Comparison of ENCODE assay signal across 15 cellular contexts in the genomic region with DNA sequence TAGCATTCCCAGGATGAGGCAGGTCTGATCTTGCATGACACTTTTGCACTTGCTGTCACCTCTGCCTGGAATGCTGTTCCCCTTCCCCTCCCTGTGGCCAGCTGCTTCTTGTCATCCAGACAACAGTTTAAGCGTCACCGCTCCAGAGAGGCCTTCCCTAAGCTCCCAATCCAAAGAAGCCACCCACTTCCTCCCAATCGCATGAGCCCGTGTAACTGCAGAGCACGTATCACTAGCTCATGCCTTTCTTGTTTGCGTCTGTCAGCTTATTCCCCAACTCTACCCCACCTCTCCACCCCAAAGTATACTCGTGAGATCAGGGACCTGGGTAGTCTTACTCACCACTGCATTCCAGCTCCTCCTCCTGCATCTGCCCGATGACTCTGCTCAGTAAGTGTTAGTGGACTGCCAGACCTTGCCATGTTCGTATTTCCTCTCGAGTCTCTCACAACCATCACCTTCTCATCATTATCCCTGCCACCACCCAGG.
DNase-seq lines count a peak whose midpoint lies in the region; ATAC-seq and TF ChIP-seq lines count a peak whose summit lies in the region.
"Had no signal": no experiment of that assay in that cellular context is flagged by ENCODE, and none has a peak within 500 bp of the region (broad histone marks: within the 10 kb centered on the region; RNA-seq: fewer than 3 reads in every experiment).

No MANE protein-coding gene starts in this region.

- no peaks in the 10 kb centered on the region for H3K9me3 ChIP-seq in cardiac muscle cell (ENCODE audit: low read depth)
- H3K9me3 ChIP-seq: A549, right lobe of liver had no signal

- H3K9me3 Mint-ChIP-seq in nephron: no peaks in the 10 kb centered on the region
- H3K9me3 Mint-ChIP-seq: brain had no signal

- H3K27ac ChIP-seq in cardiac muscle cell: peak overlapping the region; percentile 85
- H3K27ac ChIP-seq: A549, right lobe of liver had no signal

- peak overlapping the region in 1 of 3 experiments; percentile 20 for H3K4me3 Mint-ChIP-seq in nephron
- H3K4me3 Mint-ChIP-seq: activated CD4-positive, alpha-beta memory T cell treated with anti-CD3 and anti-CD28 coated beads, Interleukin-2, amount 10 ng/mL, durations not matched to agents 7 days and 5 days; activated T-helper 17 cell treated with anti-CD3 and anti-CD28 coated beads, Interleukin-2, amount 50 U/mL, for 72 hours; brain had no signal

- H3K36me3 Mint-ChIP-seq in nephron (ENCODE audit: low read depth): no peaks in the 10 kb centered on the region
- H3K36me3 Mint-ChIP-seq: brain had no signal

- H3K4me1 ChIP-seq in cardiac muscle cell (ENCODE audit: low read depth): peaks cover 21% of the 10 kb centered on the region
- H3K4me1 ChIP-seq: right lobe of liver had no signal

- CTCF ChIA-PET in AG04449 (lab: Yijun Ruan, JAX): interaction anchor here (0.7 kb wide), 1 partner anchor 20 kb away, joined by 3 read pairs; no protein-coding TSS in a partner anchor

- POLR2A ChIA-PET in AG04449 (lab: Yijun Ruan, JAX): interaction anchor here (1.3 kb wide), 1 partner anchor 10 kb away, joined by 5 read pairs; no protein-coding TSS in a partner anchor

- H3K27ac Mint-ChIP-seq in nephron: peak overlapping the region; percentile 22 to 55 (median 52)
- H3K27ac Mint-ChIP-seq: activated CD4-positive, alpha-beta memory T cell treated with anti-CD3 and anti-CD28 coated beads, Interleukin-2, amount 10 ng/mL, durations not matched to agents 7 days and 5 days; activated T-helper 17 cell treated with anti-CD3 and anti-CD28 coated beads, Interleukin-2, amount 50 U/mL, for 72 hours had no signal

- TF ChIP-seq CTCF in AG04449 (IDR thresholded peaks at IDR 0.05; ENCODE audit: insufficient read depth, low read length, missing control alignments): no peak
- no peak for TF ChIP-seq CTCF in cardiac muscle cell (IDR thresholded peaks at IDR 0.05; ENCODE audit: low read depth, low read length)
- no peak for TF ChIP-seq CTCF in nephron (IDR thresholded peaks at IDR 0.05; ENCODE audit: unreplicated experiment in 3 of 3)

- no peaks in the 10 kb centered on the region for H3K27me3 ChIP-seq in cardiac muscle cell
- H3K27me3 ChIP-seq: right lobe of liver had no signal

- H3K27me3 Mint-ChIP-seq in nephron (ENCODE audit: low read depth): no peaks in the 10 kb centered on the region
- H3K27me3 Mint-ChIP-seq: activated CD4-positive, alpha-beta memory T cell treated with anti-CD3 and anti-CD28 coated beads, Interleukin-2, amount 10 ng/mL, durations not matched to agents 7 days and 5 days; brain had no signal

- H3K4me1 Mint-ChIP-seq in nephron: peaks cover 30% of the 10 kb centered on the region
- H3K4me1 Mint-ChIP-seq: activated CD4-positive, alpha-beta memory T cell treated with anti-CD3 and anti-CD28 coated beads, Interleukin-2, amount 10 ng/mL, durations not matched to agents 7 days and 5 days; activated T-helper 17 cell treated with anti-CD3 and anti-CD28 coated beads, Interleukin-2, amount 50 U/mL, for 72 hours had no signal

- DNase-seq in AG04449 (ENCODE audit: low read depth, low spot score): peak; percentile 34
- DNase-seq in amniotic epithelial cell (ENCODE audit: low read depth): peak; percentile 77
- DNase-seq in cardiac muscle cell (ENCODE audit: low read depth in 1 of 2, low spot score in 1 of 2): peak; percentile 80 to 84
- no peak for DNase-seq in NK-92 (lab: John Stamatoyannopoulos, UW; ENCODE audit: unreplicated experiment)
- no peak for DNase-seq in activated CD4-positive, alpha-beta T cell treated with anti-CD3 and anti-CD28 coated beads for 1 hour
- no peak for DNase-seq in effector CD4-positive, alpha-beta T cell
- DNase-seq: activated CD4-positive, alpha-beta memory T cell treated with anti-CD3 and anti-CD28 coated beads, Interleukin-2, amount 10 ng/mL, durations not matched to agents 7 days and 5 days; NCI-H1105 treated with DMSO at 0.1 percent for 48 hours; NCI-H510A had no signal

- H3K4me3 ChIP-seq in AG04449 (ENCODE audit: low read depth, low read length) (no peak overlapping the region), cardiac muscle cell (no peak overlapping the region)
- H3K4me3 ChIP-seq: A549, right lobe of liver had no signal

- no peaks in the 10 kb centered on the region for H3K36me3 ChIP-seq in cardiac muscle cell
- H3K36me3 ChIP-seq: right lobe of liver had no signal

- no peak for ATAC-seq in HG03442 (IDR thresholded peaks at IDR 0.05; ENCODE audit: unreplicated experiment)
- ATAC-seq: activated T-helper 17 cell treated with anti-CD3 and anti-CD28 coated beads, Interleukin-2, amount 50 U/mL, for 72 hours had no signal

Comparison
In these comparisons a context has a peak if more than half of its experiments do, and no peak if none do; other contexts are left out.
1. DNase-seq: peak in AG04449 (single experiment), amniotic epithelial cell (single experiment) and cardiac muscle cell (2 of 2); none in NK-92 (single experiment), activated CD4-positive, alpha-beta T cell treated with anti-CD3 and anti-CD28 coated beads for 1 hour (single experiment) and effector CD4-positive, alpha-beta T cell (single experiment).